Comparison of ENCODE assay signal across 20 cellular contexts in the genomic region with DNA sequence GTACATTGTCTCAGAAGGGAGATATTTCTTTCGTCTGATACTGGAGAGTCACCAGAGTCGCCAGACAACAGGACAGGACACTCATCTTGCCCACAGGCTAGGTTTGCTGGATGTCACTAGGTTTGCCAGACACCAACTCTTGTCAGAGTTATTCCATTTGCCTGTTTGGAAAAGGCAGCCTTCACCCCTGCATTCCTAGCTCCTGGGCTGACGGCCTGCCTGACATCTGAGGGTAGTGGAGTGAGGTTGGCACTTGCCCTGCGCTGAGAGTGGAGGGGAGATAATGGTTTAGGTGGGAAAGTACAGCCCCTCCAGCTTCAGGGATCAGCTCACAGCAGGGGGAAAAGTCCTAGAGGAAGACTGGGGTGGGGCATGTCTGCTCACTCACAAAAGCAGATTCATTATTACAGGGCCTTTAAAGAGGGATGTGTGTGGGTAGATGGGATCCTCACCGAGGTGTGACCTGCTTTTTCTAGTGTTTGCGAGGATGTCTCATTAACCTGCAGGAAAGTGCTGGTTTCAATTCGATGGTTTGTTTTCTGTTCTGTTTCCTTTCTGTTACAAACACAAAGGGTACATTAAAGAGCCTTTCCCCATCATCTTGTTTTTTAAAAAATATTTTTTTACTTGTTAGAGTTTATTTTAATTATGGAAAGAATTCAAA.
DNase-seq lines count a peak whose midpoint lies in the region; ATAC-seq, FAIRE-seq and TF ChIP-seq lines count a peak whose summit lies in the region.
"Had no signal": no experiment of that assay in that cellular context is flagged by ENCODE, and none has a peak within 500 bp of the region (broad histone marks: within the 10 kb centered on the region; RNA-seq: fewer than 3 reads in every experiment).

No MANE protein-coding gene starts in this region.

- TF ChIP-seq EP300 in A549 (IDR thresholded peaks at IDR 0.05) (no peak), SK-N-SH (IDR thresholded peaks at IDR 0.05; ENCODE audit: borderline replicate concordance in 1 of 2, low read depth in 1 of 2, low read length in 1 of 2) (peak in 1 of 2 experiments; percentile 82; a peak in 2 of 4 replicates)

- H3K79me2 ChIP-seq in SK-N-SH (ENCODE audit: insufficient read depth) = no peaks in the 10 kb centered on the region

- H3F3A ChIP-seq in SK-N-SH (replicated peaks; ENCODE audit: insufficient read depth) = peaks cover 11% of the 10 kb centered on the region

- POLR2A ChIA-PET in A549 (lab: Yijun Ruan, JAX) = interaction anchor here (0.6 kb wide), 1 partner anchor 23 kb away, joined by 4 read pairs; no protein-coding TSS in a partner anchor
- POLR2A ChIA-PET in SK-N-SH (lab: Yijun Ruan, JAX) = no interaction called here

- TF ChIP-seq RAD21 in A549 (conservative IDR thresholded peaks at IDR 0.05 in 1 of 2, IDR thresholded peaks at IDR 0.05 in 1 of 2) (no peak), SK-N-SH (IDR thresholded peaks at IDR 0.05; ENCODE audit: low read length) (peak; percentile 18)

- ATAC-seq in A549 (peak in 1 of 2 experiments; percentile 15; a peak in 2 of 6 replicates), GM18867 (IDR thresholded peaks at IDR 0.05; ENCODE audit: unreplicated experiment) (peak; percentile 82), HG02623 (IDR thresholded peaks at IDR 0.05; ENCODE audit: unreplicated experiment) (peak; percentile 55)
- ATAC-seq: lower lobe of right lung had no signal

- TF ChIP-seq CTCF in A549 (IDR thresholded peaks at IDR 0.05) = no peak
- no peak for TF ChIP-seq CTCF in SK-N-SH (IDR thresholded peaks at IDR 0.05)

- H3K27me3 ChIP-seq in SK-N-SH (ENCODE audit: insufficient read depth) = no peaks in the 10 kb centered on the region
- H3K27me3 ChIP-seq: uterus had no signal

- H3K9me3 ChIP-seq in A549 = no peaks in the 10 kb centered on the region
- no peaks in the 10 kb centered on the region for H3K9me3 ChIP-seq in SK-N-SH
- H3K9me3 ChIP-seq: lower lobe of right lung, uterus had no signal

- CTCF ChIA-PET in A549 (lab: Yijun Ruan, JAX) (interaction anchor here (0.9 to 1.6 kb wide), 3 partner anchors 9 to 158 kb away, joined by 4 to 7 read pairs (median 4); no protein-coding TSS in a partner anchor), SK-N-SH (lab: Yijun Ruan, JAX) (interaction anchor here (0.8 to 1.6 kb wide), 4 partner anchors 8 to 157 kb away, joined by 3 to 8 read pairs (median 3); no protein-coding TSS in a partner anchor)

- peaks cover 46% of the 10 kb centered on the region for H3K4me1 ChIP-seq in A549
- peaks cover 6 to 22% of the 10 kb centered on the region in 2 experiments; a peak in 2 of 4 replicates for H3K4me1 ChIP-seq in SK-N-SH (ENCODE audit: control insufficient read depth in 1 of 2, insufficient read depth in 2 of 2, low read depth in 1 of 2, low read length in 1 of 2)
- H3K4me1 ChIP-seq: lower lobe of right lung, uterus had no signal

- H4K20me1 ChIP-seq in SK-N-SH (ENCODE audit: insufficient read depth) = no peaks in the 10 kb centered on the region

- peak overlapping the region; percentile 66 to 81 for H3K27ac ChIP-seq in A549
- H3K27ac ChIP-seq in SK-N-SH (ENCODE audit: low read depth in 2 of 2, low read length in 1 of 2) = peak overlapping the region in 1 of 2 experiments; percentile 50; a peak in 2 of 4 replicates
- H3K27ac ChIP-seq: lower lobe of right lung, uterus had no signal

- TF ChIP-seq POLR2A in A549 (IDR thresholded peaks at IDR 0.05; ENCODE audit: low read length) = no peak

- H2AFZ ChIP-seq in SK-N-SH (ENCODE audit: low read depth) = no peak overlapping the region

- no peaks in the 10 kb centered on the region for H3K36me3 ChIP-seq in SK-N-SH (replicated peaks in 1 of 2; ENCODE audit: control insufficient read depth in 1 of 2, insufficient read depth in 2 of 2, low read length in 1 of 2)
- H3K36me3 ChIP-seq: lower lobe of right lung, uterus had no signal

- 46% methylated on average over 7 of the region's 7 CpGs for WGBS in A549 (ENCODE audit: missing lambda C conversion rate)
- WGBS in SK-N-SH (ENCODE audit: low lambda C conversion rate) = 72% methylated on average over 7 of the region's 7 CpGs

- H3K4me3 ChIP-seq in A549 = no peak overlapping the region
- H3K4me3 ChIP-seq in SK-N-SH (ENCODE audit: low read depth in 2 of 2, low read length in 1 of 2) = no peak overlapping the region
- H3K4me3 ChIP-seq: lower lobe of right lung, uterus had no signal

- no peak overlapping the region for H3K9ac ChIP-seq in SK-N-SH

- H3K9me2 ChIP-seq in SK-N-SH = no peaks in the 10 kb centered on the region

- DNase-seq in A549 (ENCODE audit: low read depth in 1 of 2, low spot score in 1 of 2) (no peak), SK-N-SH (peak; percentile 74), RKO (ENCODE audit: low spot score) (no peak), NCI-H146 treated with DMSO at 0.1 percent for 48 hours (lab: John Stamatoyannopoulos, UW; ENCODE audit: unreplicated experiment) (no peak), NCI-H526 (lab: John Stamatoyannopoulos, UW) (no peak)
- no peak for DNase-seq in activated CD4-positive, alpha-beta T cell treated with anti-CD3 and anti-CD28 coated beads, Interleukin-2, amount 50 U/mL, for 48 hours
- DNase-seq: activated CD4-positive, alpha-beta memory T cell treated with anti-CD3 and anti-CD28 coated beads for 36 hours; activated gamma-delta T cell; Karpas-422; lower lobe of right lung; NCI-H2081 treated with DMSO at 0.1 percent for 48 hours; stimulated activated CD4-positive, alpha-beta T cell treated with anti-CD3 and anti-CD28 coated beads, Interleukin-15, amount 100 ng/mL, for 24 hours; stimulated activated CD8-positive, alpha-beta memory T cell treated with anti-CD3 and anti-CD28 coated beads, Interleukin-4, amount 100 ng/mL, for 48 hours; T-helper 2 cell; uterus had no signal

- no peak for FAIRE-seq in A549 (lab: Jason Lieb, UNC)
- FAIRE-seq: bronchial epithelial cell, H54, RCC 7860 had no signal

- H3K4me2 ChIP-seq in A549 (peak overlapping the region; percentile 42), SK-N-SH (no peak overlapping the region)

TF ChIP-seq in A549, 52 proteins besides CTCF, POLR2A, EP300 and RAD21 (continues in another document):
- TF ChIP-seq RARB (CRISPR knock-in tag; IDR thresholded peaks at IDR 0.05) = no peak
- no peak for TF ChIP-seq MYC (IDR thresholded peaks at IDR 0.05; ENCODE audit: borderline replicate concordance, low read length)
- TF ChIP-seq MAFK (IDR thresholded peaks at IDR 0.05; ENCODE audit: partially characterized antibody) = no peak
- TF ChIP-seq ZC3H11A (IDR thresholded peaks at IDR 0.05) = no peak
- no peak for TF ChIP-seq HMGXB4 (CRISPR knock-in tag; IDR thresholded peaks at IDR 0.05; ENCODE audit: borderline replicate concordance)
- TF ChIP-seq BCL3 (IDR thresholded peaks at IDR 0.05) = no peak
- TF ChIP-seq NR3C1 (IDR thresholded peaks at IDR 0.05) = no peak

TF ChIP-seq in SK-N-SH, 30 proteins besides CTCF, POLR2A, EP300 and RAD21:
- peak; percentile 93 for TF ChIP-seq RCOR1 (IDR thresholded peaks at IDR 0.05; ENCODE audit: low read length)
- TF ChIP-seq CHD2 (IDR thresholded peaks at IDR 0.05; ENCODE audit: low read length, partially characterized antibody) = peak; percentile 47
- no peak for TF ChIP-seq FOSL2 (IDR thresholded peaks at IDR 0.05; ENCODE audit: borderline replicate concordance, low read depth)
- TF ChIP-seq GATA2 (CRISPR knock-in tag; IDR thresholded peaks at IDR 0.05) = peak; percentile 23; the same call in 1 of the 2 replicates

Comparison
In these comparisons a context has a peak if more than half of its experiments do, and no peak if none do; other contexts are left out.
1. Of the 12 proteins assayed by ChIP-seq in both A549 and SK-N-SH: peak only in A549: none; only in SK-N-SH: CHD2, RAD21 and RCOR1; in both: none; in neither: 8; mixed calls (peak in some experiments, not most) for 1.